ENCODE assay signal across 2 cellular contexts in the genomic region with DNA sequence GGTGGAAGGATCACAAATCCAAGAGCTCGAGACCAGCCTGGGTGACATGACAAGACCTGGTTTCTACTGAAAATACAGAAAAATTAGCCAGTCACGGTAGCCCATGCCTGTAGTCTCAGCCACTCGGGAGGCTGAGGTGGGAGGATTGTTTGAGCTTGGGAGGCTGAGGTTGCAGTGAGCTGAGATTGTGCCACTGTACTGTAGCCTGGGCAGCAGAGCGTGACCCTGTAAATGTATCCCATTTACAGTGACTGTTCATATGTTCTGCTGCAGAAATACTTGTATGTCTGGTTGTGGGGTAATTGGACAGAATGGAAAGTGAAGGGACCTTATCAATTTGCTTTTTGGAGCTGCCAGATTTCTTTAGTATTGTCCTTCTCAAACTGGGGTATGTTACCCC.
TF ChIP-seq lines count a peak whose summit lies in the region.

No MANE protein-coding gene starts in this region.

TF ChIP-seq in IMR-90, 13 proteins besides CTCF, POLR2A, EP300 and RAD21:
- TF ChIP-seq FOS (IDR thresholded peaks at IDR 0.05; ENCODE audit: low read depth, low read length) (no peak), RFX5 (IDR thresholded peaks at IDR 0.05; ENCODE audit: low read depth, low read length) (no peak), BHLHE40 (IDR thresholded peaks at IDR 0.05; ENCODE audit: low read depth, low read length) (no peak), CEBPB (IDR thresholded peaks at IDR 0.05; ENCODE audit: low read depth, low read length) (no peak), MAZ (IDR thresholded peaks at IDR 0.05; ENCODE audit: borderline replicate concordance, low read depth, low read length) (no peak), NFE2L2 (IDR thresholded peaks at IDR 0.05; ENCODE audit: low read depth, low read length) (no peak), SMC3 (IDR thresholded peaks at IDR 0.05; ENCODE audit: low read depth, low read length) (no peak), MAFK (IDR thresholded peaks at IDR 0.05; ENCODE audit: low read depth, low read length) (no peak), CHD1 (IDR thresholded peaks at IDR 0.05; ENCODE audit: low read depth, low read length) (no peak), MXI1 (IDR thresholded peaks at IDR 0.05; ENCODE audit: borderline replicate concordance, low read depth, low read length) (no peak), RCOR1 (IDR thresholded peaks at IDR 0.05; ENCODE audit: insufficient replicate concordance, low read length) (no peak)
- TF ChIP-seq, protein P1, sequence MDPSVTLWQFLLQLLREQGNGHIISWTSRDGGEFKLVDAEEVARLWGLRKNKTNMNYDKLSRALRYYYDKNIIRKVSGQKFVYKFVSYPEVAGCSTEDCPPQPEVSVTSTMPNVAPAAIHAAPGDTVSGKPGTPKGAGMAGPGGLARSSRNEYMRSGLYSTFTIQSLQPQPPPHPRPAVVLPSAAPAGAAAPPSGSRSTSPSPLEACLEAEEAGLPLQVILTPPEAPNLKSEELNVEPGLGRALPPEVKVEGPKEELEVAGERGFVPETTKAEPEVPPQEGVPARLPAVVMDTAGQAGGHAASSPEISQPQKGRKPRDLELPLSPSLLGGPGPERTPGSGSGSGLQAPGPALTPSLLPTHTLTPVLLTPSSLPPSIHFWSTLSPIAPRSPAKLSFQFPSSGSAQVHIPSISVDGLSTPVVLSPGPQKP (IDR thresholded peaks at IDR 0.05; ENCODE audit: borderline replicate concordance, low read depth, low read length), result no peak
- TF ChIP-seq, protein P2, sequence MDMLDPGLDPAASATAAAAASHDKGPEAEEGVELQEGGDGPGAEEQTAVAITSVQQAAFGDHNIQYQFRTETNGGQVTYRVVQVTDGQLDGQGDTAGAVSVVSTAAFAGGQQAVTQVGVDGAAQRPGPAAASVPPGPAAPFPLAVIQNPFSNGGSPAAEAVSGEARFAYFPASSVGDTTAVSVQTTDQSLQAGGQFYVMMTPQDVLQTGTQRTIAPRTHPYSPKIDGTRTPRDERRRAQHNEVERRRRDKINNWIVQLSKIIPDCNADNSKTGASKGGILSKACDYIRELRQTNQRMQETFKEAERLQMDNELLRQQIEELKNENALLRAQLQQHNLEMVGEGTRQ (IDR thresholded peaks at IDR 0.05; ENCODE audit: low read depth, low read length), result no peak

TF ChIP-seq in GM12878, 131 proteins besides CTCF, POLR2A, EP300 and RAD21:
- TF ChIP-seq SMAD5 (IDR thresholded peaks at IDR 0.05; ENCODE audit: low read depth), result no peak
- TF ChIP-seq, protein P3, sequence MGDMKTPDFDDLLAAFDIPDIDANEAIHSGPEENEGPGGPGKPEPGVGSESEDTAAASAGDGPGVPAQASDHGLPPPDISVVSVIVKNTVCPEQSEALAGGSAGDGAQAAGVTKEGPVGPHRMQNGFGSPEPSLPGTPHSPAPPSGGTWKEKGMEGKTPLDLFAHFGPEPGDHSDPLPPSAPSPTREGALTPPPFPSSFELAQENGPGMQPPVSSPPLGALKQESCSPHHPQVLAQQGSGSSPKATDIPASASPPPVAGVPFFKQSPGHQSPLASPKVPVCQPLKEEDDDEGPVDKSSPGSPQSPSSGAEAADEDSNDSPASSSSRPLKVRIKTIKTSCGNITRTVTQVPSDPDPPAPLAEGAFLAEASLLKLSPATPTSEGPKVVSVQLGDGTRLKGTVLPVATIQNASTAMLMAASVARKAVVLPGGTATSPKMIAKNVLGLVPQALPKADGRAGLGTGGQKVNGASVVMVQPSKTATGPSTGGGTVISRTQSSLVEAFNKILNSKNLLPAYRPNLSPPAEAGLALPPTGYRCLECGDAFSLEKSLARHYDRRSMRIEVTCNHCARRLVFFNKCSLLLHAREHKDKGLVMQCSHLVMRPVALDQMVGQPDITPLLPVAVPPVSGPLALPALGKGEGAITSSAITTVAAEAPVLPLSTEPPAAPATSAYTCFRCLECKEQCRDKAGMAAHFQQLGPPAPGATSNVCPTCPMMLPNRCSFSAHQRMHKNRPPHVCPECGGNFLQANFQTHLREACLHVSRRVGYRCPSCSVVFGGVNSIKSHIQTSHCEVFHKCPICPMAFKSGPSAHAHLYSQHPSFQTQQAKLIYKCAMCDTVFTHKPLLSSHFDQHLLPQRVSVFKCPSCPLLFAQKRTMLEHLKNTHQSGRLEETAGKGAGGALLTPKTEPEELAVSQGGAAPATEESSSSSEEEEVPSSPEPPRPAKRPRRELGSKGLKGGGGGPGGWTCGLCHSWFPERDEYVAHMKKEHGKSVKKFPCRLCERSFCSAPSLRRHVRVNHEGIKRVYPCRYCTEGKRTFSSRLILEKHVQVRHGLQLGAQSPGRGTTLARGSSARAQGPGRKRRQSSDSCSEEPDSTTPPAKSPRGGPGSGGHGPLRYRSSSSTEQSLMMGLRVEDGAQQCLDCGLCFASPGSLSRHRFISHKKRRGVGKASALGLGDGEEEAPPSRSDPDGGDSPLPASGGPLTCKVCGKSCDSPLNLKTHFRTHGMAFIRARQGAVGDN (IDR thresholded peaks at IDR 0.05), result no peak
- peak; percentile 93 for TF ChIP-seq PAX5 (IDR thresholded peaks at IDR 0.05; ENCODE audit: borderline replicate concordance, low read depth, low read length)
